ENCODE assay signal across 23 cellular contexts in genomic region chr5:124614836-124615235, GRCh38.
DNase-seq lines count a peak whose midpoint lies in the region; ATAC-seq, FAIRE-seq and TF ChIP-seq lines count a peak whose summit lies in the region.
"Had no signal": no experiment of that assay in that cellular context is flagged by ENCODE, and none has a peak within 500 bp of the region (broad histone marks: within the 10 kb centered on the region; RNA-seq: fewer than 3 reads in every experiment).

No MANE protein-coding gene starts in this region.

- H2BK5ac ChIP-seq in IMR-90 (ENCODE audit: low read depth, low read length, poor library complexity, severe bottlenecking): no peak overlapping the region

- TF ChIP-seq RAD21 in IMR-90 (IDR thresholded peaks at IDR 0.05; ENCODE audit: low read length): no peak

- H3K9me3 ChIP-seq in IMR-90 (ENCODE audit: control insufficient read depth, insufficient read depth, low read length): no peaks in the 10 kb centered on the region
- H3K9me3 ChIP-seq in smooth muscle cell (replicated peaks; ENCODE audit: low read depth): no peaks in the 10 kb centered on the region
- H3K9me3 ChIP-seq: BE2C, Caco-2 had no signal

- intact Hi-C loops in IMR-90 (cut with micrococcal nuclease): no loop called here

- peaks cover 2% of the 10 kb centered on the region; the same call in 1 of the 2 replicates for H3K4me1 ChIP-seq in IMR-90 (ENCODE audit: control insufficient read depth, insufficient read depth, low read length)
- no peaks in the 10 kb centered on the region for H3K4me1 ChIP-seq in smooth muscle cell (ENCODE audit: low read depth)
- H3K4me1 ChIP-seq: BE2C; BLaER1 treated with 17β-estradiol and CSF1 and Interleukin-3, amounts not matched to agents 10 nM and 100 nM; Caco-2 had no signal

- H3K27ac ChIP-seq in IMR-90 (ENCODE audit: insufficient read depth, low read length) (no peak overlapping the region), smooth muscle cell (ENCODE audit: low read depth) (no peak overlapping the region)
- H3K27ac ChIP-seq: BLaER1 treated with 17β-estradiol and CSF1 and Interleukin-3, amounts not matched to agents 10 nM and 100 nM; C4-2B had no signal

- TF ChIP-seq CTCF in D721Med (IDR thresholded peaks at IDR 0.05; ENCODE audit: insufficient read depth, missing control alignments): no peak
- no peak for TF ChIP-seq CTCF in IMR-90 (conservative IDR thresholded peaks at IDR 0.05; ENCODE audit: low read depth, low read length)
- TF ChIP-seq CTCF in smooth muscle cell (IDR thresholded peaks at IDR 0.05; ENCODE audit: borderline replicate concordance, insufficient read depth, poor library complexity, severe bottlenecking): no peak

- no peak overlapping the region; the same call in 1 of the 2 replicates for H2AK5ac ChIP-seq in IMR-90 (ENCODE audit: low read depth, low read length)

- ATAC-seq in IMR-90 (ENCODE audit: low read depth): no peak
- ATAC-seq: CD8-positive, alpha-beta T cell had no signal

- H3K4me3 ChIP-seq in IMR-90 (ENCODE audit: insufficient read depth, low read depth, low read length) (no peak overlapping the region), smooth muscle cell (no peak overlapping the region)
- H3K4me3 ChIP-seq: BLaER1 treated with 17β-estradiol and CSF1 and Interleukin-3, amounts not matched to agents 10 nM and 100 nM had no signal

- peak overlapping the region; percentile 24; the same call in 1 of the 2 replicates for H4K91ac ChIP-seq in IMR-90 (ENCODE audit: insufficient read depth, low read depth, low read length)

- no peaks in the 10 kb centered on the region for H3F3A ChIP-seq in smooth muscle cell (ENCODE audit: low read depth)

- H2BK120ac ChIP-seq in IMR-90 (ENCODE audit: low read depth, low read length): peak overlapping the region; percentile 56; the same call in 1 of the 2 replicates

- H4K20me1 ChIP-seq in IMR-90 (ENCODE audit: insufficient read depth, low read length): no peaks in the 10 kb centered on the region
- no peaks in the 10 kb centered on the region for H4K20me1 ChIP-seq in smooth muscle cell (ENCODE audit: low read depth)
- H4K20me1 ChIP-seq: BLaER1 treated with 17β-estradiol and CSF1 and Interleukin-3, amounts not matched to agents 10 nM and 100 nM had no signal

- in situ Hi-C loops in IMR-90 (cut with MboI; ENCODE audit: low sequenced_read_pairs): no loop called here

- H2BK15ac ChIP-seq in IMR-90 (ENCODE audit: low read depth, low read length): peak overlapping the region; percentile 27; the same call in 1 of the 3 replicates

- peak overlapping the region; percentile 19; the same call in 1 of the 2 replicates for H3K14ac ChIP-seq in IMR-90 (replicated peaks; ENCODE audit: low read depth, low read length)

- H2BK20ac ChIP-seq in IMR-90 (ENCODE audit: low read depth, low read length): peak overlapping the region; percentile 51

- peak overlapping the region; percentile 16; the same call in 1 of the 2 replicates for H3K23ac ChIP-seq in IMR-90 (ENCODE audit: low read depth, low read length)

- POLR2A ChIA-PET in IMR-90 (lab: Charles Lee; ENCODE audit: unreplicated experiment): interaction anchor here (0.6 kb wide), 1 partner anchor 520 kb away, joined by 3 read pairs; no protein-coding TSS in a partner anchor

- dilution Hi-C loops in IMR-90 (cut with HindIII; ENCODE audit: low sequenced_read_pairs, unreplicated experiment): no loop called here

- H2AFZ ChIP-seq in IMR-90 (replicated peaks; ENCODE audit: low read length, poor library complexity) (no peak overlapping the region), smooth muscle cell (ENCODE audit: low read depth) (no peak overlapping the region)

- H3K27me3 ChIP-seq in IMR-90 (ENCODE audit: control insufficient read depth, insufficient read depth, low read length): no peaks in the 10 kb centered on the region
- no peaks in the 10 kb centered on the region for H3K27me3 ChIP-seq in smooth muscle cell (ENCODE audit: low read depth)
- H3K27me3 ChIP-seq: BE2C had no signal

- no TSS peak for BruUV-seq in IMR-90 (replicated peaks; lab: Mats Ljungman, UMichigan)

- peak overlapping the region; percentile 5 to 59; a peak in 1 of 4 replicates for H4K8ac ChIP-seq in IMR-90 (ENCODE audit: low read depth in 2 of 2, low read length in 2 of 2)

- peak; percentile 67 for FAIRE-seq in D721Med (lab: Jason Lieb, UNC)
- FAIRE-seq: A204.1, GM12891 had no signal

- no peak for DNase-seq in D721Med (ENCODE audit: insufficient read length, low spot score)
- no peak for DNase-seq in IMR-90
- DNase-seq in fibroblast of gingiva (ENCODE audit: low read depth): peak; percentile 14
- DNase-seq in activated CD4-positive, alpha-beta T cell treated with anti-CD3 and anti-CD28 coated beads for 48 hours: no peak
- no peak for DNase-seq in RKO (ENCODE audit: low spot score)
- DNase-seq in smooth muscle cell (lab: John Stamatoyannopoulos, UW; ENCODE audit: unreplicated experiment): no peak
- DNase-seq: 8988T; ACHN; BE2C; Caco-2; Calu3; CD4-positive, alpha-beta T cell; CD8-positive, alpha-beta T cell; DMS 273 treated with DMSO at 0.1 percent for 48 hours; DMS153; DMS53; DMS79; DND-41; GF-D8 had no signal

- TF ChIP-seq POLR2A in IMR-90 (IDR thresholded peaks at IDR 0.05; ENCODE audit: low read depth, low read length): no peak

- H3K9ac ChIP-seq in IMR-90 (ENCODE audit: low read depth, low read length) (no peak overlapping the region), smooth muscle cell (ENCODE audit: low read depth) (no peak overlapping the region)
- H3K9ac ChIP-seq: BLaER1 treated with 17β-estradiol and CSF1 and Interleukin-3, amounts not matched to agents 10 nM and 100 nM had no signal

- 0 out of 2 replicates have a peak, but pooled peaks cover 5% of the 10 kb centered on the region for H3K9me1 ChIP-seq in IMR-90 (ENCODE audit: insufficient read depth, low read length)

- H3K56ac ChIP-seq in IMR-90 (ENCODE audit: extremely low read depth, insufficient read depth, low read length): no peak overlapping the region

- H3K36me3 ChIP-seq in IMR-90 (ENCODE audit: control insufficient read depth, insufficient read depth, low read length) (no peaks in the 10 kb centered on the region), smooth muscle cell (ENCODE audit: low read depth) (no peaks in the 10 kb centered on the region)
- H3K36me3 ChIP-seq: BE2C had no signal

- H3K4ac ChIP-seq in IMR-90 (ENCODE audit: low read depth, low read length): peak overlapping the region; percentile 54; the same call in 1 of the 2 replicates

- no CpG with 5 or more reads among the region's 1 CpG for WGBS in IMR-90 (ENCODE audit: extremely low coverage in 2 of 2, insufficient read length in 1 of 2), 2 experiments
- 90% methylated on average over 1 of the region's 1 CpG for WGBS in smooth muscle cell (ENCODE audit: low lambda C conversion rate)

- no peaks in the 10 kb centered on the region for H3K79me2 ChIP-seq in smooth muscle cell (ENCODE audit: low read depth)

- H2AK9ac ChIP-seq in IMR-90 (replicated peaks; ENCODE audit: low read depth, low read length, poor library complexity): no peak overlapping the region

- no peak overlapping the region for H3K4me2 ChIP-seq in IMR-90 (ENCODE audit: low read depth, low read length)
- no peak overlapping the region for H3K4me2 ChIP-seq in smooth muscle cell
- H3K4me2 ChIP-seq: BLaER1 treated with 17β-estradiol and CSF1 and Interleukin-3, amounts not matched to agents 10 nM and 100 nM had no signal

- no peak overlapping the region for H4K5ac ChIP-seq in IMR-90 (ENCODE audit: low read depth, low read length)

- peak overlapping the region; percentile 85; the same call in 1 of the 2 replicates for H3K18ac ChIP-seq in IMR-90 (ENCODE audit: low read depth, low read length)

- CTCF ChIA-PET in IMR-90 (lab: Yijun Ruan, JAX): no interaction called here

- H3K79me1 ChIP-seq in IMR-90 (ENCODE audit: low read depth in 1 of 2, low read length in 2 of 2): no peaks in the 10 kb centered on the region

TF ChIP-seq in IMR-90, 13 proteins besides CTCF, POLR2A, EP300 and RAD21:
- TF ChIP-seq FOS (IDR thresholded peaks at IDR 0.05; ENCODE audit: low read depth, low read length): no peak
- no peak for TF ChIP-seq RCOR1 (IDR thresholded peaks at IDR 0.05; ENCODE audit: insufficient replicate concordance, low read length)
- TF ChIP-seq ELK1 (IDR thresholded peaks at IDR 0.05; ENCODE audit: borderline replicate concordance, low read depth, low read length): no peak
